In the genomic region with DNA sequence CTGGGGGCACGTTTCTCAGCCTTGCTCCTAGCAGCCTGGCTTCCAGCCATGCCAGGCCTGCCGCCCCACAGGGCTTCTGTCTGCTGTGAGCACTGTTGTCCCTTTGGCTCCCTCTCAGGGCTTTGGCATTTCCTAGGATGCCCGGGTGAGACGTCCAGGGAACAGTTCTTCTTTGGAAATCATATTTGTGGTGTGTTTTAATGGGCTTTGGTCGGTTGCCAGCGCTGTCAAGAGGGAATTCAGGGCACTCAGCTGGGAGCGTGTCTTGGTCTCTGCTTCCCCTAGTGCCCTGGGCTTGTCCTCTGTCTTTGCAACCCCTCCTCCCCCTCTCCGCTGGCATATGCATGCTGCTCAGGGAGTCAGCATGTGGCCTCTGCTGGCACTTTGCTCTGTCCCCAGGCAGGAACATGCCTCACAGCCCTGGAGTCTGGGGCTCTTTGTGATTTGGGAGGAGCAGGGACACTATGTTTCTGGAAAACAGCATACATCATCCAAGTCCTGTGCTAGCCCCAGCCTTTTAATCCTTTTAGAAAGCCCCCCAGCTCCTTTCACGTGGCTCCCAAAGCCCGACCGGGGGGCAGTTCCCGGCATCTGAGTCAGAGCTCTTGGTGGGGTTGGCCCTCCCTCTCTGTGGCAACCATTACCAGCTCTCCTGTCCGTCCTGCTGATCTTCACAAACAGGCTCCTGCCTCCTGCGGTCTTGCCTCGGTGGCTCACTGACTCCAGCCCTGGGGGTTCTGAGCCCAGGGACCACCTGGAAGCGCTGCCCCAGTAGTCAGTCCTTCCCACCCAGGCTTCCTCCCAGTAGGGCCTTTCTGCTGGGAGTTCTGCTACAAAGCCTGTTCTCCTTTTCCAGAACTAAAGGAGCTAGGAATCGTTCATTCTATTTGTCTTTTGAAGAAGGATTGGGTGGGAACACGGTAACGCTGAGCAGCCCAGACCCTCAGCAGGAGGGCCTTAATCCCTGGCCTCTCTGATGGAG, we compare ENCODE assay signal across 8 cellular contexts. TPM values are rescaled to one million over a fixed set of nuclear protein-coding genes. Genes with fewer than 3 reads are reported as not detected.
DNase-seq lines count a peak whose midpoint lies in the region; ATAC-seq, FAIRE-seq and TF ChIP-seq lines count a peak whose summit lies in the region.

No MANE protein-coding gene starts in this region.

- H3K27me3 ChIP-seq in RWPE2 (ENCODE audit: insufficient read depth, poor library complexity, severe bottlenecking), result no peaks in the 10 kb centered on the region
- H3K27me3 ChIP-seq in pancreas, result no peaks in the 10 kb centered on the region

- peaks cover 6% of the 10 kb centered on the region for H3K36me3 Mint-ChIP-seq in activated naive CD4-positive, alpha-beta T cell treated with anti-CD3 and anti-CD28 coated beads for 36 hours (ENCODE audit: low read depth)

- FAIRE-seq in pancreas (lab: Jason Lieb, UNC), result no peak

- no peaks in the 10 kb centered on the region for H3K9me3 Mint-ChIP-seq in activated naive CD4-positive, alpha-beta T cell treated with anti-CD3 and anti-CD28 coated beads for 36 hours

- 61 to 63% methylated on average over 19 of the region's 19 CpGs for WGBS in pancreas, 2 donors

- H3K27ac Mint-ChIP-seq in activated naive CD4-positive, alpha-beta T cell treated with anti-CD3 and anti-CD28 coated beads for 36 hours, result no peak overlapping the region

- peak; percentile 90 for DNase-seq in DMS79 (lab: John Stamatoyannopoulos, UW)
- DNase-seq in RWPE2 (ENCODE audit: low spot score), result peak; percentile 97
- peak; percentile 90 for DNase-seq in fibroblast of villous mesenchyme (ENCODE audit: low read depth)
- DNase-seq in pancreas, result peak; percentile 48 to 70 (median 66)
- no peak for DNase-seq in DMS53 (lab: John Stamatoyannopoulos, UW)
- no peak for DNase-seq in activated effector memory CD4-positive, alpha-beta T cell treated with Interleukin-2 at 50 U/mL for 16 hours
- no peak for DNase-seq in activated naive CD4-positive, alpha-beta T cell treated with anti-CD3 and anti-CD28 coated beads for 36 hours
- no peak for DNase-seq in NCI-H2081 treated with DMSO at 0.1 percent for 48 hours (lab: John Stamatoyannopoulos, UW)

- TF ChIP-seq CTCF in RWPE2 (IDR thresholded peaks at IDR 0.05; ENCODE audit: poor library complexity, severe bottlenecking) (peak; percentile 39), fibroblast of villous mesenchyme (IDR thresholded peaks at IDR 0.05; ENCODE audit: insufficient read depth, low read depth, low read length) (peak; percentile 23), pancreas (IDR thresholded peaks at IDR 0.05) (no peak)

- H3K36me3 ChIP-seq in RWPE2 (ENCODE audit: low read depth) (peaks cover 60% of the 10 kb centered on the region), pancreas (peaks cover 0 to 11% (median 0%) of the 10 kb centered on the region in 3 donors)

- ATAC-seq in RWPE2 (ENCODE audit: low read depth), result peak; percentile 60
- ATAC-seq in pancreas, result peak; percentile 7 to 43 (median 28)

- peak overlapping the region; percentile 100 for H3K27ac ChIP-seq in RWPE2 (ENCODE audit: poor library complexity, severe bottlenecking)
- peak overlapping the region; percentile 58 to 93 (median 76) for H3K27ac ChIP-seq in pancreas

- H3K4me3 ChIP-seq in RWPE2 (ENCODE audit: severe bottlenecking) (no peak overlapping the region), fibroblast of villous mesenchyme (ENCODE audit: low read depth, low read length) (no peak overlapping the region), pancreas (no peak overlapping the region)

- no peaks in the 10 kb centered on the region for H3K9me3 ChIP-seq in RWPE2 (ENCODE audit: severe bottlenecking)
- H3K9me3 ChIP-seq in pancreas, result no peaks in the 10 kb centered on the region

- H3K4me3 Mint-ChIP-seq in activated naive CD4-positive, alpha-beta T cell treated with anti-CD3 and anti-CD28 coated beads for 36 hours, result no peak overlapping the region

- H3K4me1 Mint-ChIP-seq in activated naive CD4-positive, alpha-beta T cell treated with anti-CD3 and anti-CD28 coated beads for 36 hours (ENCODE audit: low read depth), result peaks cover 29% of the 10 kb centered on the region

- intact Hi-C loops in pancreas (cut with DNase I), result no loop called here
- intact Hi-C loops in activated naive CD4-positive, alpha-beta T cell treated with anti-CD3 and anti-CD28 coated beads for 36 hours (cut with micrococcal nuclease), result no loop called here

- H3K27me3 Mint-ChIP-seq in activated naive CD4-positive, alpha-beta T cell treated with anti-CD3 and anti-CD28 coated beads for 36 hours (ENCODE audit: low read depth), result no peaks in the 10 kb centered on the region

- H3K4me1 ChIP-seq in RWPE2 (ENCODE audit: insufficient read depth, poor library complexity, severe bottlenecking) (peaks cover 78% of the 10 kb centered on the region), pancreas (peaks cover 14 to 39% (median 29%) of the 10 kb centered on the region in 3 donors)

- CTCF ChIA-PET in activated naive CD4-positive, alpha-beta T cell treated with anti-CD3 and anti-CD28 coated beads for 36 hours (lab: Charles Lee), result interaction anchor here (1.1 to 1.6 kb wide), 3 partner anchors 18 to 70 kb away, joined by 3 to 5 read pairs (median 3); no protein-coding TSS in a partner anchor

RNA-seq across cellular contexts. Expression of a gene that starts 26.7 kb away (rescaled TPM):
- total RNA-seq in fibroblast of villous mesenchyme, result 58.9 and 60.0 TPM in 2 replicates
- total RNA-seq in pancreas, result 10 to 100 TPM; 22.4 to 45.3 (median 37.0) TPM
- polyA plus RNA-seq in pancreas, result 100 to 1,000 TPM in 1 of 2 donors, 10 to 100 TPM in 1; 81.8 to 106 TPM
- total RNA-seq in activated naive CD4-positive, alpha-beta T cell treated with anti-CD3 and anti-CD28 coated beads for 36 hours, result 10 to 100 TPM; 68.3 TPM

RNA-seq across cellular contexts. Expression of a gene that starts 26.8 kb away (rescaled TPM):
- total RNA-seq in fibroblast of villous mesenchyme (19.6 and 20.7 TPM in 2 replicates), pancreas (10 to 100 TPM in 4 of 6 donors, 1 to 10 TPM in 2; 8.7 to 29.4 (median 12.8) TPM)
- 10 to 100 TPM; 54.3 to 65.2 TPM for polyA plus RNA-seq in pancreas
- 10 to 100 TPM; 36.2 to 44.0 TPM for total RNA-seq in activated naive CD4-positive, alpha-beta T cell treated with anti-CD3 and anti-CD28 coated beads for 36 hours

RNA-seq across cellular contexts. Expression of a gene that starts 27.5 kb away (rescaled TPM):
- total RNA-seq in fibroblast of villous mesenchyme, result 0.32 and 1.3 TPM in 2 replicates
- total RNA-seq in pancreas, result 10 to 100 TPM; 16.4 to 50.5 (median 20.3) TPM
- 10 to 100 TPM; 23.0 to 25.2 TPM for polyA plus RNA-seq in pancreas
- 1 to 10 TPM in 1 of 2 experiments, under 1 TPM in 1; 0.83 to 1.0 TPM for total RNA-seq in activated naive CD4-positive, alpha-beta T cell treated with anti-CD3 and anti-CD28 coated beads for 36 hours

Comparison
In these comparisons a context has a peak if more than half of its experiments do, and no peak if none do; other contexts are left out.
1. DNase-seq: peak in DMS79 (single experiment), RWPE2 (single experiment), fibroblast of villous mesenchyme (single experiment) and pancreas (6 of 6); none in DMS53 (single experiment), activated effector memory CD4-positive, alpha-beta T cell treated with Interleukin-2 at 50 U/mL for 16 hours (single experiment), activated naive CD4-positive, alpha-beta T cell treated with anti-CD3 and anti-CD28 coated beads for 36 hours (single experiment) and NCI-H2081 treated with DMSO at 0.1 percent for 48 hours (single experiment).
2. CTCF ChIP-seq: peak in RWPE2 (single experiment) and fibroblast of villous mesenchyme (single experiment); none in pancreas (0 of 4).